ENCODE assay signal across 8 cellular contexts in genomic region chr1:51506537-51506936, GRCh38. TPM values are rescaled to one million over a fixed set of nuclear protein-coding genes. Genes with fewer than 3 reads are reported as not detected.
DNase-seq lines count a peak whose midpoint lies in the region; ATAC-seq, FAIRE-seq and TF ChIP-seq lines count a peak whose summit lies in the region.

No MANE protein-coding gene starts in this region.

- H3K4me3 ChIP-seq in endothelial cell of umbilical vein (replicated peaks in 1 of 3; ENCODE audit: insufficient read depth in 1 of 3, low read depth in 1 of 3, low read length in 3 of 3), result no peak overlapping the region

- intact Hi-C loops in endothelial cell of umbilical vein (cut with micrococcal nuclease), result no loop called here

- H3K27me3 Mint-ChIP-seq in IgD-negative memory B cell, result no peaks in the 10 kb centered on the region

- H3K27me3 ChIP-seq in endothelial cell of umbilical vein (ENCODE audit: control insufficient read depth in 2 of 2, insufficient read depth in 2 of 2, low read length in 2 of 2), result no peaks in the 10 kb centered on the region

- no peaks in the 10 kb centered on the region for H3K36me3 ChIP-seq in endothelial cell of umbilical vein (ENCODE audit: control insufficient read depth in 2 of 2, extremely low read depth in 1 of 2, insufficient read depth in 2 of 2, low read length in 2 of 2)

- CTCF ChIA-PET in endothelial cell of umbilical vein (lab: Charles Lee), result interaction anchor here (0.6 to 1.7 kb wide), 6 partner anchors 9 to 1674 kb away, joined by 3 to 8 read pairs (median 4); no protein-coding TSS in a partner anchor

- H2AFZ ChIP-seq in endothelial cell of umbilical vein (ENCODE audit: low read depth, low read length), result no peak overlapping the region

- no peak overlapping the region for H3K9ac ChIP-seq in endothelial cell of umbilical vein (replicated peaks; ENCODE audit: extremely low read depth, insufficient read depth, low read length)

- DNase-seq in endothelial cell of umbilical vein (ENCODE audit: low read depth, low spot score) (peak; percentile 46), smooth muscle cell of the brain vasculature (ENCODE audit: low read depth, low spot score) (peak; percentile 21), NCI-H2227 treated with DMSO at 0.1 percent for 48 hours (lab: John Stamatoyannopoulos, UW) (no peak), COR-L47 (lab: John Stamatoyannopoulos, UW) (no peak), NCI-H345 treated with DMSO at 0.1 percent for 48 hours (lab: John Stamatoyannopoulos, UW; ENCODE audit: unreplicated experiment) (no peak), nucleus accumbens (lab: John Stamatoyannopoulos, UW) (no peak)

- H3K27ac ChIP-seq in endothelial cell of umbilical vein (ENCODE audit: insufficient read depth, low read depth, low read length), result no peak overlapping the region

- peak; percentile 37 for ATAC-seq in GM18517 (IDR thresholded peaks at IDR 0.05; ENCODE audit: unreplicated experiment)

- peak overlapping the region; percentile 19 to 74 (median 54) for H3K4me3 Mint-ChIP-seq in IgD-negative memory B cell

- peak overlapping the region in 2 of 3 donors; percentile 77 to 90 for H3K27ac Mint-ChIP-seq in IgD-negative memory B cell

- TF ChIP-seq POLR2A in endothelial cell of umbilical vein (IDR thresholded peaks at IDR 0.05; ENCODE audit: low read depth, low read length), result no peak

- H4K20me1 ChIP-seq in endothelial cell of umbilical vein (replicated peaks; ENCODE audit: control insufficient read depth, extremely low read depth, insufficient read depth, low read length), result peaks cover 7% of the 10 kb centered on the region

- no peak for TF ChIP-seq CTCF in endothelial cell of umbilical vein (IDR thresholded peaks at IDR 0.05; ENCODE audit: extremely low read depth in 1 of 2, insufficient read depth in 1 of 2, low read depth in 1 of 2, low read length in 2 of 2)

- no peak for FAIRE-seq in endothelial cell of umbilical vein (lab: Jason Lieb, UNC)

- no TSS peak for BruUV-seq in endothelial cell of umbilical vein (replicated peaks; lab: Mats Ljungman, UMichigan)

- peaks cover 49 to 65% (median 57%) of the 10 kb centered on the region in 3 donors for H3K4me1 Mint-ChIP-seq in IgD-negative memory B cell

- no peaks in the 10 kb centered on the region for H3K9me1 ChIP-seq in endothelial cell of umbilical vein (replicated peaks; ENCODE audit: control insufficient read depth, extremely low read depth, insufficient read depth, low read length)

- dilution Hi-C loops in endothelial cell of umbilical vein (cut with MboI; ENCODE audit: extremely low pct_ligation_motif_present, low sequenced_read_pairs), result no loop called here

- H3K36me3 Mint-ChIP-seq in IgD-negative memory B cell, result peaks cover 16% of the 10 kb centered on the region

- H3K9me3 Mint-ChIP-seq in IgD-negative memory B cell, result no peaks in the 10 kb centered on the region

- POLR2A ChIA-PET in endothelial cell of umbilical vein (lab: Charles Lee), result no interaction called here

- no peaks in the 10 kb centered on the region for H3K4me1 ChIP-seq in endothelial cell of umbilical vein (ENCODE audit: control insufficient read depth, extremely low read depth, insufficient read depth, low read length)

- H3K9me3 ChIP-seq in endothelial cell of umbilical vein (replicated peaks; ENCODE audit: control insufficient read depth, insufficient read depth, low read length), result no peaks in the 10 kb centered on the region

- H3K79me2 ChIP-seq in endothelial cell of umbilical vein (ENCODE audit: control insufficient read depth, insufficient read depth, low read length), result peaks cover 66% of the 10 kb centered on the region

- H3K4me2 ChIP-seq in endothelial cell of umbilical vein (ENCODE audit: insufficient read depth, low read length), result no peak overlapping the region

TF ChIP-seq in endothelial cell of umbilical vein, 7 proteins besides CTCF, POLR2A, EP300 and RAD21:
- TF ChIP-seq EZH2 (IDR thresholded peaks at IDR 0.05; ENCODE audit: borderline replicate concordance, low read depth, low read length, severe bottlenecking) (no peak), JUN (IDR thresholded peaks at IDR 0.05; ENCODE audit: borderline replicate concordance, insufficient read depth, insufficient read length, low read depth) (no peak), POLR2AphosphoS5 (IDR thresholded peaks at IDR 0.05; ENCODE audit: insufficient read depth, low read depth, low read length) (no peak), GATA2 (IDR thresholded peaks at IDR 0.05; ENCODE audit: insufficient read depth, insufficient read length, low read depth, low read length) (no peak), FOS (IDR thresholded peaks at IDR 0.05; ENCODE audit: borderline replicate concordance, insufficient read depth, low read length) (no peak)

RNA-seq across cellular contexts. Expression of gene EPS15, which starts 12.5 kb away (rescaled TPM):
- polyA plus RNA-seq in IgD-negative memory B cell, result 70.2 TPM
- 44.8 and 52.4 TPM in 2 replicates for total RNA-seq in endothelial cell of umbilical vein
- 10.7 and 15.4 TPM in 2 replicates for polyA plus RNA-seq in endothelial cell of umbilical vein
- polyA plus RNA-seq in endothelial cell of umbilical vein (2011; cell fraction: cytosol; rRNA removed), result 17.2 and 18.5 TPM in 2 replicates
- polyA plus RNA-seq in endothelial cell of umbilical vein (2011; cell fraction: nucleus; rRNA removed), result 29.9 and 42.8 TPM in 2 replicates
- polyA plus RNA-seq in endothelial cell of umbilical vein (2012), result 26.0 and 30.8 TPM in 2 replicates
- polyA minus RNA-seq in endothelial cell of umbilical vein, result 39.4 and 47.1 TPM in 2 replicates
- polyA minus RNA-seq in endothelial cell of umbilical vein (2011; cell fraction: cytosol; rRNA and poly(A)+ RNA removed), result 22.6 TPM
- 45.9 and 72.6 TPM in 2 replicates for polyA minus RNA-seq in endothelial cell of umbilical vein (2011; cell fraction: nucleus; rRNA and poly(A)+ RNA removed)

Comparison
In these comparisons a context has a peak if more than half of its experiments do, and no peak if none do; other contexts are left out.
1. DNase-seq: peak in endothelial cell of umbilical vein (single experiment) and smooth muscle cell of the brain vasculature (single experiment); none in NCI-H2227 treated with DMSO at 0.1 percent for 48 hours (single experiment), COR-L47 (single experiment), NCI-H345 treated with DMSO at 0.1 percent for 48 hours (single experiment) and nucleus accumbens (0 of 56).